Comparison of ENCODE assay signal across 7 cellular contexts in the genomic region with DNA sequence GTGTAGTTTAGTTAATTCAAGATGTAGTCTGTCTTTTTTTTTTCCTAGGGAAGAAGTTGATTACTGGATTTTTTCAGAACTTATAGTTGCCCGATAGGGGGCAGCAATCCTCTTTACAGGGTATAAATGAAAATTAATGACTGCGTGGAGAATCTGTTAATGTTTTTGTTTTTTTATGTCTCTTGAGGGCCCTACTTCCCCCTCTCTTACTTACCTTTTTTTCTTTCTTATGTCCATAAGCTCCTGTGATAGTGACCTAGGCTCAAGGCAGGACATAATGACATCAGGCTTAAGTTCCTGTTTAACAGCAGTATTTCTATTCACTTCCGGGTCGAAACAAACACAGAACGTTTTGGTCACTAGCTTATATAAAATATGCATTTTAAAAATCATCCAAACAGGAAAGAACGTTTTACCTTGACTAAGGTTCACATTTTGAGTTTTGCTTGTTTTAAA. TPM values are rescaled to one million over a fixed set of nuclear protein-coding genes. Genes with fewer than 3 reads are reported as not detected.
A peak's percentile ranks its signal among the peaks of the same experiment; 100 is the strongest.
DNase-seq lines count a peak whose midpoint lies in the region; ATAC-seq and TF ChIP-seq lines count a peak whose summit lies in the region.

No MANE protein-coding gene starts in this region.

- peaks cover 0 to 3% of the 10 kb centered on the region in 2 experiments; a peak in 2 of 4 replicates for H3K4me1 ChIP-seq in SK-N-SH (ENCODE audit: control insufficient read depth in 1 of 2, insufficient read depth in 2 of 2, low read depth in 1 of 2, low read length in 1 of 2)
- H3K4me1 ChIP-seq in tibial artery: peaks cover 0 to 10% (median 3%) of the 10 kb centered on the region in 4 donors

- H3K9ac ChIP-seq in SK-N-SH: no peak overlapping the region

- 46% methylated on average over 6 of the region's 6 CpGs for WGBS in SK-N-SH (ENCODE audit: low lambda C conversion rate)

- no peaks in the 10 kb centered on the region for H3K9me2 ChIP-seq in SK-N-SH

- H3F3A ChIP-seq in SK-N-SH (replicated peaks; ENCODE audit: insufficient read depth): peaks cover 30% of the 10 kb centered on the region

- peaks cover 34% of the 10 kb centered on the region for H3K36me3 Mint-ChIP-seq in HFFc6 (ENCODE audit: low read depth)
- peaks cover 50% of the 10 kb centered on the region for H3K36me3 Mint-ChIP-seq in central memory CD8-positive, alpha-beta T cell (ENCODE audit: insufficient read depth)

- POLR2A ChIA-PET in SK-N-SH (lab: Yijun Ruan, JAX): no interaction called here

- H3K27me3 ChIP-seq in SK-N-SH (ENCODE audit: insufficient read depth) (no peaks in the 10 kb centered on the region), tibial artery (no peaks in the 10 kb centered on the region)

- H3K27ac ChIP-seq in SK-N-SH (ENCODE audit: low read depth in 2 of 2, low read length in 1 of 2) (peak overlapping the region in 1 of 2 experiments; percentile 53; a peak in 2 of 4 replicates), tibial artery (peak overlapping the region; percentile 48 to 63)

- peaks cover 13% of the 10 kb centered on the region for H3K4me1 Mint-ChIP-seq in HFFc6 (ENCODE audit: low read depth)
- H3K4me1 Mint-ChIP-seq in central memory CD8-positive, alpha-beta T cell: peaks cover 32% of the 10 kb centered on the region

- intact Hi-C loops in tibial artery (cut with DNase I; ENCODE audit: low total_unique reads): loop anchor here (5.0 kb wide), 2 partner anchors 493 to 888 kb away; a partner anchor contains a TSS

- DNase-seq in DMS114 treated with DMSO at 0.1 percent for 48 hours (lab: John Stamatoyannopoulos, UW; ENCODE audit: unreplicated experiment) (peak; percentile 47), HFFc6 (peak; percentile 37), SK-N-SH (peak; percentile 47), medulla oblongata (ENCODE audit: extremely low spot score) (peak; percentile 77), tibial artery (no peak), GOT3 (lab: John Stamatoyannopoulos, UW) (no peak)
- peak in 1 of 2 donors; percentile 18 for DNase-seq in central memory CD8-positive, alpha-beta T cell (ENCODE audit: low spot score in 2 of 2)

- H3K9me3 ChIP-seq in SK-N-SH (no peaks in the 10 kb centered on the region), tibial artery (no peaks in the 10 kb centered on the region)

- no peak for TF ChIP-seq EP300 in SK-N-SH (IDR thresholded peaks at IDR 0.05; ENCODE audit: borderline replicate concordance in 1 of 2, low read depth in 1 of 2, low read length in 1 of 2)

- no peaks in the 10 kb centered on the region for H3K9me3 Mint-ChIP-seq in HFFc6
- H3K9me3 Mint-ChIP-seq in central memory CD8-positive, alpha-beta T cell: no peaks in the 10 kb centered on the region

- CTCF ChIA-PET in SK-N-SH (lab: Yijun Ruan, JAX): interaction anchor here (0.6 to 6.0 kb wide), 38 partner anchors 9 to 884 kb away, joined by 3 to 78 read pairs (median 4); a partner anchor contains a TSS

- H3K27me3 Mint-ChIP-seq in HFFc6 (ENCODE audit: insufficient read depth): no peaks in the 10 kb centered on the region
- H3K27me3 Mint-ChIP-seq in central memory CD8-positive, alpha-beta T cell: no peaks in the 10 kb centered on the region

- H2AFZ ChIP-seq in SK-N-SH (ENCODE audit: low read depth): no peak overlapping the region

- ATAC-seq in central memory CD8-positive, alpha-beta T cell (replicated peaks; ENCODE audit: extremely low read depth, poor library complexity, severe bottlenecking): peak; percentile 14

- TF ChIP-seq CTCF in HFFc6 (IDR thresholded peaks at IDR 0.05) (peak; percentile 90), SK-N-SH (IDR thresholded peaks at IDR 0.05) (peak; percentile 89), tibial artery (IDR thresholded peaks at IDR 0.05) (peak; percentile 73 to 81)

- H4K20me1 ChIP-seq in SK-N-SH (ENCODE audit: insufficient read depth): no peaks in the 10 kb centered on the region; the same call in 1 of the 2 replicates

- peak overlapping the region; percentile 36 for H3K27ac Mint-ChIP-seq in HFFc6
- H3K27ac Mint-ChIP-seq in central memory CD8-positive, alpha-beta T cell (ENCODE audit: low read depth): peak overlapping the region; percentile 73

- peaks cover 69 to 79% of the 10 kb centered on the region in 2 experiments for H3K36me3 ChIP-seq in SK-N-SH (replicated peaks in 1 of 2; ENCODE audit: control insufficient read depth in 1 of 2, insufficient read depth in 2 of 2, low read length in 1 of 2)
- H3K36me3 ChIP-seq in tibial artery: peaks cover 26 to 58% (median 37%) of the 10 kb centered on the region in 3 donors

- no peak overlapping the region for H3K4me2 ChIP-seq in SK-N-SH

- no peak overlapping the region for H3K4me3 Mint-ChIP-seq in HFFc6
- peak overlapping the region; percentile 19 for H3K4me3 Mint-ChIP-seq in central memory CD8-positive, alpha-beta T cell

- TF ChIP-seq RAD21 in SK-N-SH (IDR thresholded peaks at IDR 0.05; ENCODE audit: low read length): peak; percentile 52

- H3K79me2 ChIP-seq in SK-N-SH (ENCODE audit: insufficient read depth): peaks cover 21% of the 10 kb centered on the region

- H3K4me3 ChIP-seq in SK-N-SH (ENCODE audit: low read depth in 2 of 2, low read length in 1 of 2) (no peak overlapping the region), tibial artery (peak overlapping the region; percentile 35 to 36)

TF ChIP-seq in SK-N-SH, 30 proteins besides CTCF, POLR2A, EP300 and RAD21:
- TF ChIP-seq CHD2 (IDR thresholded peaks at IDR 0.05; ENCODE audit: low read length, partially characterized antibody) (no peak), MXI1 (IDR thresholded peaks at IDR 0.05; ENCODE audit: low read depth, low read length) (no peak), GABPA (IDR thresholded peaks at IDR 0.05; ENCODE audit: low read depth) (no peak), GATA2 (CRISPR knock-in tag; IDR thresholded peaks at IDR 0.05) (no peak), TCF12 (IDR thresholded peaks at IDR 0.05) (peak; percentile 15; the same call in 1 of the 2 replicates), RFX5 (IDR thresholded peaks at IDR 0.05; ENCODE audit: low read length) (no peak), NFIC (IDR thresholded peaks at IDR 0.05; ENCODE audit: borderline replicate concordance) (no peak)

RNA-seq across cellular contexts. Expression of a gene that starts 18.8 kb away (rescaled TPM):
- total RNA-seq in HFFc6 (2021; fragmentation: NEBNext Ultra II Directional; extraction: Animal tissue kit (Norgen Biotek cat#: 25700)): 100 to 1,000 TPM in 3 of 6 experiments, 10 to 100 TPM in 3; 90.9 to 116 (median 99.5) TPM
- polyA plus RNA-seq in SK-N-SH (2012; rRNA removed): 139 and 141 TPM in 2 replicates
- 163 and 170 TPM in 2 replicates for polyA plus RNA-seq in SK-N-SH (2012; cell fraction: cytosol; rRNA removed)
- 69.6 and 97.8 TPM in 2 replicates for polyA plus RNA-seq in SK-N-SH (2012; cell fraction: nucleus; rRNA removed)

RNA-seq across cellular contexts. Expression of a gene that starts 19.1 kb away (rescaled TPM):
- total RNA-seq in HFFc6 (2021; fragmentation: NEBNext Ultra II Directional; extraction: Animal tissue kit (Norgen Biotek cat#: 25700)): 10 to 100 TPM; 49.4 to 59.7 (median 51.1) TPM
- polyA plus RNA-seq in SK-N-SH (2012; rRNA removed): 61.2 and 70.7 TPM in 2 replicates
- 69.4 and 69.8 TPM in 2 replicates for polyA plus RNA-seq in SK-N-SH (2012; cell fraction: cytosol; rRNA removed)
- polyA plus RNA-seq in SK-N-SH (2012; cell fraction: nucleus; rRNA removed): 33.2 and 62.5 TPM in 2 replicates

Comparison
In these comparisons a context has a peak if more than half of its experiments do, and no peak if none do; other contexts are left out.
1. DNase-seq: peak in DMS114 treated with DMSO at 0.1 percent for 48 hours (single experiment), HFFc6 (single experiment), SK-N-SH (single experiment) and medulla oblongata (single experiment); none in tibial artery (0 of 2) and GOT3 (single experiment).
2. H3K4me3 ChIP-seq: peak in tibial artery (2 of 2); none in SK-N-SH (0 of 2).
3. Peak in every context shown above with its lines, with median percentiles within 50 percentile points of each other: CTCF ChIP-seq.